In genomic region chr6:16227048-16227562, GRCh38 we compare ENCODE assay signal across 15 cellular contexts.
DNase-seq lines count a peak whose midpoint lies in the region; ATAC-seq and TF ChIP-seq lines count a peak whose summit lies in the region.
"Had no signal": no experiment of that assay in that cellular context is flagged by ENCODE, and none has a peak within 500 bp of the region (broad histone marks: within the 10 kb centered on the region; RNA-seq: fewer than 3 reads in every experiment).

No MANE protein-coding gene starts in this region.

- no peak for TF ChIP-seq CTCF in parathyroid adenoma (IDR thresholded peaks at IDR 0.05)
- TF ChIP-seq CTCF in MM.1S (IDR thresholded peaks at IDR 0.05; ENCODE audit: low read length) = no peak

- peak overlapping the region; percentile 43 for H2AFZ ChIP-seq in parathyroid adenoma
- no peak overlapping the region for H2AFZ ChIP-seq in MM.1S (ENCODE audit: low read length)

- H3K9me3 ChIP-seq in iPS-18c (ENCODE audit: control insufficient read depth, insufficient read depth, low read length) (no peaks in the 10 kb centered on the region), parathyroid adenoma (ENCODE audit: control insufficient read depth, low read length) (no peaks in the 10 kb centered on the region), MM.1S (replicated peaks; ENCODE audit: insufficient read depth, low read length) (no peaks in the 10 kb centered on the region)
- no peaks in the 10 kb centered on the region for H3K9me3 ChIP-seq in effector memory CD4-positive, alpha-beta T cell (ENCODE audit: control insufficient read depth, low read length)
- H3K9me3 ChIP-seq: BLaER1 had no signal

- H3K9me2 ChIP-seq in MM.1S (replicated peaks; ENCODE audit: insufficient read depth, low read length) = no peaks in the 10 kb centered on the region

- H3K27me3 ChIP-seq in parathyroid adenoma (ENCODE audit: control insufficient read depth, insufficient read depth, low read length) (no peaks in the 10 kb centered on the region), MM.1S (replicated peaks; ENCODE audit: insufficient read depth, low read length) (peaks cover 11% of the 10 kb centered on the region)
- no peaks in the 10 kb centered on the region for H3K27me3 ChIP-seq in effector memory CD4-positive, alpha-beta T cell (replicated peaks; ENCODE audit: control insufficient read depth, insufficient read depth, low read length, poor library complexity, severe bottlenecking)
- H3K27me3 ChIP-seq: BLaER1 had no signal

- no peaks in the 10 kb centered on the region for H3K9me3 Mint-ChIP-seq in stimulated activated naive CD8-positive, alpha-beta T cell treated with anti-CD3 and anti-CD28 coated beads, Interleukin-15, amount 100 ng/mL, for 72 hours
- H3K9me3 Mint-ChIP-seq: CD4-positive, alpha-beta memory T cell had no signal

- no peak overlapping the region for H3K27ac ChIP-seq in parathyroid adenoma
- no peak overlapping the region for H3K27ac ChIP-seq in MM.1S (ENCODE audit: low read length)
- no peak overlapping the region for H3K27ac ChIP-seq in effector memory CD4-positive, alpha-beta T cell (ENCODE audit: insufficient read depth, low read length, poor library complexity, severe bottlenecking)
- H3K27ac ChIP-seq: BLaER1 had no signal

- ATAC-seq in stimulated activated naive CD8-positive, alpha-beta T cell treated with anti-CD3 and anti-CD28 coated beads, Interleukin-15, amount 100 ng/mL, for 72 hours = peak; percentile 7
- ATAC-seq in stimulated activated naive CD8-positive, alpha-beta T cell treated with anti-CD3 and anti-CD28 coated beads, Interleukin-15, Interleukin-2, amounts not matched to agents 100 U/mL and 50 U/mL, for 24 hours = no peak

- H3K4me3 Mint-ChIP-seq in stimulated activated naive CD8-positive, alpha-beta T cell treated with anti-CD3 and anti-CD28 coated beads, Interleukin-15, amount 100 ng/mL, for 72 hours = no peak overlapping the region
- H3K4me3 Mint-ChIP-seq: CD14-positive monocyte; CD4-positive, alpha-beta memory T cell; H9 had no signal

- peaks cover 6% of the 10 kb centered on the region for H3K4me1 Mint-ChIP-seq in stimulated activated naive CD8-positive, alpha-beta T cell treated with anti-CD3 and anti-CD28 coated beads, Interleukin-15, amount 100 ng/mL, for 72 hours
- H3K4me1 Mint-ChIP-seq: CD4-positive, alpha-beta memory T cell had no signal

- H3K4me2 ChIP-seq in parathyroid adenoma (ENCODE audit: low read length) (no peak overlapping the region), MM.1S (ENCODE audit: low read depth, low read length) (no peak overlapping the region)
- H3K4me2 ChIP-seq: BLaER1 had no signal

- H3K27me3 Mint-ChIP-seq in stimulated activated naive CD8-positive, alpha-beta T cell treated with anti-CD3 and anti-CD28 coated beads, Interleukin-15, amount 100 ng/mL, for 72 hours = peaks cover 13% of the 10 kb centered on the region

- H3K4me3 ChIP-seq in iPS-18c (ENCODE audit: insufficient read depth, low read depth, low read length) (peak overlapping the region; percentile 36; the same call in 1 of the 2 replicates), parathyroid adenoma (ENCODE audit: low read depth, low read length) (no peak overlapping the region), MM.1S (ENCODE audit: low read length) (no peak overlapping the region)
- no peak overlapping the region for H3K4me3 ChIP-seq in effector memory CD4-positive, alpha-beta T cell (ENCODE audit: insufficient read depth, low read depth, low read length, poor library complexity, severe bottlenecking)
- H3K4me3 ChIP-seq: BLaER1 had no signal

- no peaks in the 10 kb centered on the region for H3K79me2 ChIP-seq in parathyroid adenoma
- H3K79me2 ChIP-seq in MM.1S (ENCODE audit: low read length) = no peaks in the 10 kb centered on the region

- H4K20me1 ChIP-seq in MM.1S (ENCODE audit: insufficient read depth, low read length) = no peaks in the 10 kb centered on the region
- H4K20me1 ChIP-seq: BLaER1 had no signal

- H3K4me1 ChIP-seq in parathyroid adenoma (peaks cover 17% of the 10 kb centered on the region), MM.1S (ENCODE audit: low read length) (no peaks in the 10 kb centered on the region)
- H3K4me1 ChIP-seq in effector memory CD4-positive, alpha-beta T cell (ENCODE audit: control insufficient read depth, insufficient read depth, low read length, poor library complexity, severe bottlenecking) = no peaks in the 10 kb centered on the region

- H3F3A ChIP-seq in MM.1S (ENCODE audit: insufficient read depth, low read length) = no peaks in the 10 kb centered on the region

- H3K27ac Mint-ChIP-seq in stimulated activated naive CD8-positive, alpha-beta T cell treated with anti-CD3 and anti-CD28 coated beads, Interleukin-15, amount 100 ng/mL, for 72 hours = no peak overlapping the region
- H3K27ac Mint-ChIP-seq: CD14-positive monocyte; CD4-positive, alpha-beta memory T cell; H9 had no signal

- no peak overlapping the region for H3K9ac ChIP-seq in parathyroid adenoma
- H3K9ac ChIP-seq in MM.1S (ENCODE audit: low read length) = no peak overlapping the region
- H3K9ac ChIP-seq: BLaER1 had no signal

- DNase-seq in stimulated activated naive CD8-positive, alpha-beta T cell treated with anti-CD3 and anti-CD28 coated beads, Interleukin-15, amount 100 ng/mL, for 72 hours = no peak
- DNase-seq in stimulated activated naive CD8-positive, alpha-beta T cell treated with anti-CD3 and anti-CD28 coated beads, Interleukin-15, Interleukin-2, amounts not matched to agents 100 U/mL and 50 U/mL, for 24 hours = no peak
- DNase-seq in KBM-7 (no peak), MM.1S (no peak)
- DNase-seq in effector memory CD4-positive, alpha-beta T cell = no peak
- DNase-seq: 8988T; CD4-positive, alpha-beta memory T cell; DMS79; GDM1; GOT3; H9 had no signal

- H3K36me3 ChIP-seq in parathyroid adenoma (ENCODE audit: control insufficient read depth, insufficient read depth, low read length) (no peaks in the 10 kb centered on the region), MM.1S (replicated peaks; ENCODE audit: insufficient read depth, low read length) (no peaks in the 10 kb centered on the region)
- no peaks in the 10 kb centered on the region for H3K36me3 ChIP-seq in effector memory CD4-positive, alpha-beta T cell (ENCODE audit: control insufficient read depth, insufficient read depth, low read length)
- H3K36me3 ChIP-seq: BLaER1 had no signal

- in situ Hi-C loops in KBM-7 (cut with MboI; ENCODE audit: low pct_unique_long_range_greater_than_20kb, low sequenced_read_pairs) = no loop called here
